In genomic region chr21:44790401-44790800, GRCh38 we compare ENCODE assay signal across 21 cellular contexts. TPM values are rescaled to one million over a fixed set of nuclear protein-coding genes. Genes with fewer than 3 reads are reported as not detected.
DNase-seq lines count a peak whose midpoint lies in the region; ATAC-seq and TF ChIP-seq lines count a peak whose summit lies in the region.
"Had no signal": no experiment of that assay in that cellular context is flagged by ENCODE, and none has a peak within 500 bp of the region (broad histone marks: within the 10 kb centered on the region; RNA-seq: fewer than 3 reads in every experiment).

No MANE protein-coding gene starts in this region.

- H3K4me1 Mint-ChIP-seq in MCF 10A (ENCODE audit: insufficient read depth, unreplicated experiment) (peaks cover 8% of the 10 kb centered on the region), endodermal cell (peaks cover 12% of the 10 kb centered on the region), CD14-positive monocyte (peaks cover 12% of the 10 kb centered on the region), glutamatergic neuron (ENCODE audit: low read depth, unreplicated experiment) (peaks cover 4% of the 10 kb centered on the region)
- peaks cover 39% of the 10 kb centered on the region for H3K4me1 Mint-ChIP-seq in stimulated activated memory B cell treated with anti-CD40 and anti-IgM and Interleukin-4, amounts not matched to agents 10 μg/mL and 1 μg/mL and 100 μg/mL, for 72 hours

- H3K27me3 ChIP-seq in mammary epithelial cell (ENCODE audit: insufficient read depth, low read length) (no peaks in the 10 kb centered on the region), endodermal cell (ENCODE audit: control insufficient read depth, insufficient read depth, low read length, poor library complexity, severe bottlenecking) (no peaks in the 10 kb centered on the region), A673 (replicated peaks; ENCODE audit: insufficient read depth, low read depth, low read length, poor library complexity) (no peaks in the 10 kb centered on the region)
- H3K27me3 ChIP-seq: BE2C, SJCRH30 had no signal

- H3K27ac Mint-ChIP-seq in MCF 10A (ENCODE audit: low read depth, unreplicated experiment): peak overlapping the region; percentile 73
- no peak overlapping the region for H3K27ac Mint-ChIP-seq in endodermal cell
- H3K27ac Mint-ChIP-seq in stimulated activated memory B cell treated with anti-CD40 and anti-IgM and Interleukin-4, amounts not matched to agents 10 μg/mL and 1 μg/mL and 100 μg/mL, for 72 hours: peak overlapping the region; percentile 47
- H3K27ac Mint-ChIP-seq in CD14-positive monocyte: peak overlapping the region in 2 of 7 donors; percentile 18 to 22
- H3K27ac Mint-ChIP-seq in glutamatergic neuron (ENCODE audit: unreplicated experiment): no peak overlapping the region

- dilution Hi-C loops in mammary epithelial cell (cut with HindIII; ENCODE audit: low sequenced_read_pairs): no loop called here

- H3K27ac ChIP-seq in mammary epithelial cell (ENCODE audit: insufficient read depth, low read depth, low read length) (no peak overlapping the region), endodermal cell (ENCODE audit: low read depth, low read length) (no peak overlapping the region), A673 (ENCODE audit: low read depth, low read length, poor library complexity, severe bottlenecking) (no peak overlapping the region)
- H3K27ac ChIP-seq: SJCRH30 had no signal

- 100% methylated on average over 2 of the region's 2 CpGs for WGBS in mammary epithelial cell (ENCODE audit: low coverage, missing lambda C conversion rate)
- 92% methylated on average over 2 of the region's 2 CpGs; no CpG with 5 or more reads in 1 of the 2 experiments for WGBS in endodermal cell (ENCODE audit: insufficient coverage in 1 of 2, insufficient read length in 1 of 2), 2 experiments

- TF ChIP-seq CTCF in MCF 10A (IDR thresholded peaks at IDR 0.05; ENCODE audit: unreplicated experiment): no peak
- no peak for TF ChIP-seq CTCF in mammary epithelial cell (conservative IDR thresholded peaks at IDR 0.05 in 1 of 2, IDR thresholded peaks at IDR 0.05 in 1 of 2; ENCODE audit: extremely low read depth in 1 of 2, insufficient read depth in 1 of 2, low read depth in 1 of 2, low read length in 2 of 2)
- no peak for TF ChIP-seq CTCF in endodermal cell (conservative IDR thresholded peaks at IDR 0.05)
- TF ChIP-seq CTCF in A673 (conservative IDR thresholded peaks at IDR 0.05; ENCODE audit: low read depth, low read length): no peak
- TF ChIP-seq CTCF in CD14-positive monocyte (IDR thresholded peaks at IDR 0.05): no peak
- no peak for TF ChIP-seq CTCF in glutamatergic neuron (IDR thresholded peaks at IDR 0.05; ENCODE audit: partially characterized antibody, unreplicated experiment)

- H3K9ac ChIP-seq in mammary epithelial cell (ENCODE audit: insufficient read depth, low read length): no peak overlapping the region
- no peak overlapping the region for H3K9ac ChIP-seq in endodermal cell (ENCODE audit: extremely low read depth, low read length, poor library complexity, severe bottlenecking)

- H3K9me3 Mint-ChIP-seq in MCF 10A (ENCODE audit: unreplicated experiment): no peaks in the 10 kb centered on the region
- no peaks in the 10 kb centered on the region for H3K9me3 Mint-ChIP-seq in endodermal cell
- H3K9me3 Mint-ChIP-seq in stimulated activated memory B cell treated with anti-CD40 and anti-IgM and Interleukin-4, amounts not matched to agents 10 μg/mL and 1 μg/mL and 100 μg/mL, for 72 hours: no peaks in the 10 kb centered on the region
- H3K9me3 Mint-ChIP-seq in CD14-positive monocyte: no peaks in the 10 kb centered on the region
- H3K9me3 Mint-ChIP-seq in glutamatergic neuron (ENCODE audit: unreplicated experiment): peaks cover 8% of the 10 kb centered on the region
- H3K9me3 Mint-ChIP-seq: CD4-positive, CD25-positive, alpha-beta regulatory T cell; GM23338 had no signal

- H3K4me3 Mint-ChIP-seq in MCF 10A (ENCODE audit: unreplicated experiment) (no peak overlapping the region), endodermal cell (no peak overlapping the region), CD14-positive monocyte (no peak overlapping the region), glutamatergic neuron (ENCODE audit: unreplicated experiment) (no peak overlapping the region)
- H3K4me3 Mint-ChIP-seq in stimulated activated memory B cell treated with anti-CD40 and anti-IgM and Interleukin-4, amounts not matched to agents 10 μg/mL and 1 μg/mL and 100 μg/mL, for 72 hours: no peak overlapping the region
- H3K4me3 Mint-ChIP-seq: CD4-positive, CD25-positive, alpha-beta regulatory T cell; GM23338 had no signal

- H3K4me1 ChIP-seq in mammary epithelial cell (ENCODE audit: insufficient read depth, low read length): peaks cover 15% of the 10 kb centered on the region
- H3K4me1 ChIP-seq in endodermal cell (ENCODE audit: control insufficient read depth, insufficient read depth, low read length): no peaks in the 10 kb centered on the region
- peaks cover 23% of the 10 kb centered on the region for H3K4me1 ChIP-seq in A673 (ENCODE audit: insufficient read depth, low read length, poor library complexity, severe bottlenecking)
- H3K4me1 ChIP-seq: BE2C had no signal

- CTCF ChIA-PET in MCF 10A (lab: Yijun Ruan, JAX) (interaction anchor here (0.9 to 1.6 kb wide), 3 partner anchors 10 to 280 kb away, joined by 3 to 4 read pairs (median 3); no protein-coding TSS in a partner anchor), mammary epithelial cell (lab: Charles Lee; ENCODE audit: low non-redundant PET) (no interaction called here), A673 (lab: Charles Lee) (no interaction called here)

- H3K36me3 ChIP-seq in mammary epithelial cell (ENCODE audit: insufficient read depth, low read length) (peaks cover 2% of the 10 kb centered on the region), endodermal cell (ENCODE audit: control insufficient read depth, insufficient read depth, low read length) (peaks cover 29% of the 10 kb centered on the region), A673 (ENCODE audit: insufficient read depth, low read length, poor library complexity, severe bottlenecking) (peaks cover 37% of the 10 kb centered on the region)

- intact Hi-C loops in MCF 10A (cut with micrococcal nuclease) (no loop called here), mammary epithelial cell (cut with micrococcal nuclease) (loop anchor here (5.0 kb wide), 1 partner anchor 488 kb away; the partner anchor contains the start of gene PFKL), A673 (cut with micrococcal nuclease; ENCODE audit: unreplicated experiment) (no loop called here), CD14-positive monocyte (cut with micrococcal nuclease) (loop anchor here (5.0 kb wide), 2 partner anchors 278 to 283 kb away; no protein-coding TSS in a partner anchor)

- H2AFZ ChIP-seq in mammary epithelial cell (ENCODE audit: low read depth, low read length): no peak overlapping the region
- H2AFZ ChIP-seq: GM23338 had no signal

- H3K9me3 ChIP-seq in mammary epithelial cell (replicated peaks; ENCODE audit: insufficient read depth, low read length): no peaks in the 10 kb centered on the region
- no peaks in the 10 kb centered on the region for H3K9me3 ChIP-seq in endodermal cell (ENCODE audit: control insufficient read depth, low read length)
- H3K9me3 ChIP-seq in A673 (ENCODE audit: low read depth, low read length, poor library complexity, severe bottlenecking): no peaks in the 10 kb centered on the region
- H3K9me3 ChIP-seq: BE2C, SJCRH30 had no signal

- no peak overlapping the region for H3K4me3 ChIP-seq in mammary epithelial cell (replicated peaks in 1 of 3; ENCODE audit: insufficient read depth in 1 of 3, low read depth in 2 of 3, low read length in 3 of 3)
- H3K4me3 ChIP-seq in endodermal cell (ENCODE audit: low read length): no peak overlapping the region
- H3K4me3 ChIP-seq in A673 (ENCODE audit: low read depth, low read length, poor library complexity, severe bottlenecking): no peak overlapping the region
- H3K4me3 ChIP-seq: GM23338, SJCRH30 had no signal

- H3K36me3 Mint-ChIP-seq in MCF 10A (ENCODE audit: insufficient read depth, unreplicated experiment) (peaks cover 44% of the 10 kb centered on the region), endodermal cell (ENCODE audit: low read depth) (peaks cover 49% of the 10 kb centered on the region), CD14-positive monocyte (peaks cover 37 to 38% of the 10 kb centered on the region in 2 donors), glutamatergic neuron (ENCODE audit: unreplicated experiment) (peaks cover 10% of the 10 kb centered on the region)
- peaks cover 37% of the 10 kb centered on the region for H3K36me3 Mint-ChIP-seq in stimulated activated memory B cell treated with anti-CD40 and anti-IgM and Interleukin-4, amounts not matched to agents 10 μg/mL and 1 μg/mL and 100 μg/mL, for 72 hours

- H4K20me1 ChIP-seq in mammary epithelial cell (ENCODE audit: insufficient read depth, low read length): no peaks in the 10 kb centered on the region

- H3K27me3 Mint-ChIP-seq in MCF 10A (ENCODE audit: insufficient read depth, unreplicated experiment) (no peaks in the 10 kb centered on the region), endodermal cell (ENCODE audit: insufficient read depth) (no peaks in the 10 kb centered on the region), CD14-positive monocyte (ENCODE audit: low read depth in 3 of 3) (no peaks in the 10 kb centered on the region), glutamatergic neuron (ENCODE audit: unreplicated experiment) (no peaks in the 10 kb centered on the region)
- no peaks in the 10 kb centered on the region for H3K27me3 Mint-ChIP-seq in stimulated activated memory B cell treated with anti-CD40 and anti-IgM and Interleukin-4, amounts not matched to agents 10 μg/mL and 1 μg/mL and 100 μg/mL, for 72 hours
- H3K27me3 Mint-ChIP-seq: CD4-positive, CD25-positive, alpha-beta regulatory T cell had no signal

- POLR2A ChIA-PET in MCF 10A (lab: Yijun Ruan, JAX) (no interaction called here), A673 (lab: Charles Lee; ENCODE audit: low non-redundant PET) (no interaction called here)

- H3K4me2 ChIP-seq in mammary epithelial cell (ENCODE audit: insufficient read depth, low read depth, low read length): no peak overlapping the region
- H3K4me2 ChIP-seq: GM23338 had no signal

- in situ Hi-C loops in mammary epithelial cell (cut with MboI; ENCODE audit: low sequenced_read_pairs in 2 of 2): loop anchor here (5.0 to 10.0 kb wide), 2 partner anchors 144 to 283 kb away; no protein-coding TSS in a partner anchor

- BruUV-seq in MCF 10A (replicated peaks; lab: Mats Ljungman, UMichigan) (no TSS peak), mammary epithelial cell (replicated peaks; lab: Mats Ljungman, UMichigan) (no TSS peak), A673 (replicated peaks; lab: Mats Ljungman, UMichigan) (no TSS peak)

- peaks cover 95% of the 10 kb centered on the region for H3K79me2 ChIP-seq in mammary epithelial cell (ENCODE audit: insufficient read depth, low read length)

- no peak for ATAC-seq in stimulated activated memory B cell treated with anti-CD40 and anti-IgM and Interleukin-4, amounts not matched to agents 10 μg/mL and 1 μg/mL and 100 μg/mL, for 72 hours
- ATAC-seq: GM23338, HCT116 had no signal

- DNase-seq in MCF 10A (ENCODE audit: unreplicated experiment) (no peak), mammary epithelial cell (no peak), NAMALWA (ENCODE audit: low spot score) (peak; percentile 14), endodermal cell (peak; percentile 5), A673 (ENCODE audit: low spot score) (no peak), CD14-positive monocyte (ENCODE audit: low spot score) (no peak), glutamatergic neuron (no peak)
- DNase-seq: BE2C; CD4-positive, CD25-positive, alpha-beta regulatory T cell; DMS79 treated with DMSO at 0.1 percent for 48 hours; NCI-H1092 treated with DMSO at 0.1 percent for 48 hours; NCI-H1436 treated with DMSO at 0.1 percent for 48 hours; NCI-H1930; NCI-H2227 treated with DMSO at 0.1 percent for 48 hours; NCI-H510A treated with DMSO at 0.1 percent for 48 hours; NCI-H774; NK-92 treated with Interleukin-12 subunit alpha and Interleukin-12 subunit beta, amount 100 ng/mL, for 24 hours; SJCRH30 had no signal

RNA-seq across cellular contexts. Expression of gene UBE2G2, which starts 11.2 kb away (rescaled TPM):
- 122 and 147 TPM in 2 replicates for total RNA-seq in MCF 10A (2022)
- 10 to 100 TPM; 85.7 to 93.1 TPM for total RNA-seq in mammary epithelial cell
- 82.0 TPM for polyA plus RNA-seq in mammary epithelial cell
- polyA minus RNA-seq in mammary epithelial cell: 82.4 TPM
- total RNA-seq in endodermal cell: 10 to 100 TPM; 84.0 to 84.8 TPM
- polyA plus RNA-seq in endodermal cell (2013, experiment 1 of 2): 75.0 TPM
- 63.5 TPM for polyA plus RNA-seq in endodermal cell (2013, experiment 2 of 2)
- 204 and 212 TPM in 2 replicates for total RNA-seq in A673 (2021)
- polyA plus RNA-seq in CD14-positive monocyte: 10 to 100 TPM; 22.5 to 31.0 TPM
- total RNA-seq in glutamatergic neuron (ENCODE audit: unreplicated experiment): 77.7 TPM

RNA-seq across cellular contexts. Expression of gene SUMO3, which starts 27.5 kb away (rescaled TPM):
- total RNA-seq in MCF 10A (2022) (59.5 and 62.3 TPM in 2 replicates), mammary epithelial cell (10 to 100 TPM; 58.1 to 58.8 TPM), endodermal cell (10 to 100 TPM; 79.5 to 96.4 TPM), A673 (2021) (124 and 132 TPM in 2 replicates), glutamatergic neuron (ENCODE audit: unreplicated experiment) (63.5 TPM)
- polyA plus RNA-seq in mammary epithelial cell (89.6 TPM), CD14-positive monocyte (100 to 1,000 TPM; 109 to 112 TPM)
- polyA minus RNA-seq in mammary epithelial cell: 52.9 TPM
- 123 TPM for polyA plus RNA-seq in endodermal cell (2013, experiment 1 of 2)
- 111 TPM for polyA plus RNA-seq in endodermal cell (2013, experiment 2 of 2)

Comparison
In these comparisons a context has a peak if more than half of its experiments do, and no peak if none do; other contexts are left out.
1. intact Hi-C loops: an anchor here in mammary epithelial cell (5.0 kb wide) and CD14-positive monocyte (5.0 kb wide); none called in MCF 10A and A673.
2. DNase-seq: peak in NAMALWA (single experiment) and endodermal cell (single experiment); none in MCF 10A (single experiment), mammary epithelial cell (single experiment), A673 (single experiment), CD14-positive monocyte (single experiment) and glutamatergic neuron (single experiment).
3. H3K27ac Mint-ChIP-seq: peak in MCF 10A (single experiment) and stimulated activated memory B cell treated with anti-CD40 and anti-IgM and Interleukin-4, amounts not matched to agents 10 μg/mL and 1 μg/mL and 100 μg/mL, for 72 hours (single experiment); none in endodermal cell (single experiment) and glutamatergic neuron (single experiment).